In genomic region chr2:3670376-3670775, GRCh38 we compare ENCODE assay signal across 16 cellular contexts. TPM values are rescaled to one million over a fixed set of nuclear protein-coding genes. Genes with fewer than 3 reads are reported as not detected.
DNase-seq lines count a peak whose midpoint lies in the region; ATAC-seq and TF ChIP-seq lines count a peak whose summit lies in the region.
"Had no signal": no experiment of that assay in that cellular context is flagged by ENCODE, and none has a peak within 500 bp of the region (broad histone marks: within the 10 kb centered on the region; RNA-seq: fewer than 3 reads in every experiment).

No MANE protein-coding gene starts in this region.

- H2BK5ac ChIP-seq in neuronal stem cell (ENCODE audit: low read length), result no peak overlapping the region

- H3K4ac ChIP-seq in neuronal stem cell (ENCODE audit: low read length), result no peak overlapping the region

- H3K27ac ChIP-seq in colonic mucosa, result no peak overlapping the region
- H3K27ac ChIP-seq in neuronal stem cell (replicated peaks; ENCODE audit: low read length), result no peak overlapping the region
- H3K27ac ChIP-seq in upper lobe of right lung, result no peak overlapping the region
- H3K27ac ChIP-seq in osteoblast (ENCODE audit: low read depth, low read length), result no peak overlapping the region
- H3K27ac ChIP-seq: BLaER1 treated with 17β-estradiol and CSF1 and Interleukin-3, amounts not matched to agents 10 nM and 100 nM had no signal

- H2AK5ac ChIP-seq in neuronal stem cell (ENCODE audit: low read depth, low read length), result no peak overlapping the region

- intact Hi-C loops in colonic mucosa (cut with DNase I), result no loop called here
- intact Hi-C loops in upper lobe of right lung (cut with DNase I), result no loop called here

- no peak overlapping the region for H4K91ac ChIP-seq in neuronal stem cell (ENCODE audit: low read depth, low read length, poor library complexity)

- H3K27me3 ChIP-seq in colonic mucosa, result no peaks in the 10 kb centered on the region
- no peaks in the 10 kb centered on the region for H3K27me3 ChIP-seq in neuronal stem cell (ENCODE audit: control insufficient read depth in 3 of 3, insufficient read depth in 3 of 3, low read depth in 1 of 3, low read length in 3 of 3)
- H3K27me3 ChIP-seq in upper lobe of right lung, result no peaks in the 10 kb centered on the region
- H3K27me3 ChIP-seq in osteoblast (ENCODE audit: insufficient read depth, low read length), result no peaks in the 10 kb centered on the region
- H3K27me3 ChIP-seq: BLaER1 treated with 17β-estradiol and CSF1 and Interleukin-3, amounts not matched to agents 10 nM and 100 nM had no signal

- H4K20me1 ChIP-seq in osteoblast (ENCODE audit: insufficient read depth, low read length), result no peaks in the 10 kb centered on the region
- H4K20me1 ChIP-seq: BLaER1 treated with 17β-estradiol and CSF1 and Interleukin-3, amounts not matched to agents 10 nM and 100 nM had no signal

- no peak overlapping the region for H2BK12ac ChIP-seq in neuronal stem cell (ENCODE audit: low read length)

- H4K8ac ChIP-seq in neuronal stem cell (ENCODE audit: low read depth, low read length), result no peak overlapping the region

- ATAC-seq in upper lobe of right lung (no peak), HG02610 (IDR thresholded peaks at IDR 0.05; ENCODE audit: unreplicated experiment) (no peak)

- no peaks in the 10 kb centered on the region for H3K79me2 ChIP-seq in osteoblast (ENCODE audit: insufficient read depth, low read length)

- H2AFZ ChIP-seq in neuronal stem cell (ENCODE audit: low read length) (no peak overlapping the region), osteoblast (ENCODE audit: low read length) (no peak overlapping the region)

- WGBS in neuronal stem cell (ENCODE audit: extremely low coverage in 2 of 2, insufficient read length in 2 of 2, insufficient replicate concordance in 1 of 2), 2 donors, result no CpG with 5 or more reads among the region's 15 CpGs

- H3K18ac ChIP-seq in neuronal stem cell (ENCODE audit: low read length), result peak overlapping the region; percentile 64

- H3K79me1 ChIP-seq in neuronal stem cell (ENCODE audit: low read depth, low read length), result no peaks in the 10 kb centered on the region

- H3K9ac ChIP-seq in colonic mucosa (ENCODE audit: low read depth in 2 of 2, low read length in 2 of 2) (no peak overlapping the region), neuronal stem cell (ENCODE audit: low read depth, low read length, poor library complexity) (no peak overlapping the region)
- H3K9ac ChIP-seq: BLaER1 treated with 17β-estradiol and CSF1 and Interleukin-3, amounts not matched to agents 10 nM and 100 nM had no signal

- H2BK120ac ChIP-seq in neuronal stem cell (ENCODE audit: low read depth, low read length), result no peak overlapping the region

- H3K36me3 ChIP-seq in colonic mucosa, result no peaks in the 10 kb centered on the region
- no peaks in the 10 kb centered on the region for H3K36me3 ChIP-seq in neuronal stem cell (replicated peaks in 1 of 2; ENCODE audit: control insufficient read depth in 2 of 2, insufficient read depth in 2 of 2, low read length in 2 of 2)
- no peaks in the 10 kb centered on the region for H3K36me3 ChIP-seq in upper lobe of right lung
- no peaks in the 10 kb centered on the region for H3K36me3 ChIP-seq in osteoblast (ENCODE audit: insufficient read depth, low read length)
- H3K36me3 ChIP-seq: BLaER1 treated with 17β-estradiol and CSF1 and Interleukin-3, amounts not matched to agents 10 nM and 100 nM had no signal

- no peak overlapping the region for H3K23ac ChIP-seq in neuronal stem cell (ENCODE audit: low read depth, low read length, poor library complexity)

- H3K9me3 ChIP-seq in colonic mucosa, result no peaks in the 10 kb centered on the region
- H3K9me3 ChIP-seq in neuronal stem cell (replicated peaks in 1 of 2; ENCODE audit: control insufficient read depth in 2 of 2, insufficient read depth in 1 of 2, low read depth in 1 of 2, low read length in 2 of 2), result no peaks in the 10 kb centered on the region
- no peaks in the 10 kb centered on the region for H3K9me3 ChIP-seq in upper lobe of right lung
- no peaks in the 10 kb centered on the region for H3K9me3 ChIP-seq in osteoblast (ENCODE audit: low read depth, low read length)

- DNase-seq in activated effector memory CD4-positive, alpha-beta T cell treated with anti-CD3 and anti-CD28 coated beads, Interleukin-2, amount 50 U/mL, for 16 hours, result peak; percentile 31
- no peak for DNase-seq in activated effector memory CD4-positive, alpha-beta T cell treated with Interleukin-2 at 50 U/mL for 16 hours
- peak; percentile 9 for DNase-seq in colonic mucosa
- DNase-seq in neuronal stem cell (ENCODE audit: low spot score), result no peak
- peak; percentile 46 for DNase-seq in upper lobe of right lung
- DNase-seq in NCI-H187 treated with DMSO at 0.1 percent for 48 hours (lab: John Stamatoyannopoulos, UW), result no peak
- DNase-seq in osteoblast (ENCODE audit: insufficient read length, low spot score, missing footprints), result no peak
- DNase-seq: 8988T; AML-193; Calu3; CD4-positive, alpha-beta T cell; DMS 273 treated with DMSO at 0.1 percent for 48 hours had no signal

- H3K4me3 ChIP-seq in colonic mucosa, result no peak overlapping the region
- H3K4me3 ChIP-seq in neuronal stem cell (ENCODE audit: low read length in 2 of 2), result no peak overlapping the region
- no peak overlapping the region for H3K4me3 ChIP-seq in upper lobe of right lung
- no peak overlapping the region for H3K4me3 ChIP-seq in osteoblast (ENCODE audit: insufficient read depth, low read length)
- H3K4me3 ChIP-seq: BLaER1 treated with 17β-estradiol and CSF1 and Interleukin-3, amounts not matched to agents 10 nM and 100 nM had no signal

- no peak overlapping the region for H3K14ac ChIP-seq in neuronal stem cell (ENCODE audit: low read length)

- H3K4me1 ChIP-seq in colonic mucosa, result no peaks in the 10 kb centered on the region
- no peaks in the 10 kb centered on the region for H3K4me1 ChIP-seq in neuronal stem cell (ENCODE audit: control insufficient read depth in 2 of 2, insufficient read depth in 1 of 2, low read depth in 1 of 2, low read length in 2 of 2)
- H3K4me1 ChIP-seq in upper lobe of right lung, result no peaks in the 10 kb centered on the region
- H3K4me1 ChIP-seq in osteoblast (ENCODE audit: insufficient read depth, low read length), result no peaks in the 10 kb centered on the region

- no peak overlapping the region for H2BK15ac ChIP-seq in neuronal stem cell (ENCODE audit: low read length)

- TF ChIP-seq CTCF in colonic mucosa (IDR thresholded peaks at IDR 0.05) (no peak), upper lobe of right lung (IDR thresholded peaks at IDR 0.05) (no peak), osteoblast (IDR thresholded peaks at IDR 0.05; ENCODE audit: extremely low read depth, low read depth, low read length) (no peak)

- H3K4me2 ChIP-seq in neuronal stem cell (ENCODE audit: insufficient read depth, low read length, poor library complexity, severe bottlenecking) (no peak overlapping the region), osteoblast (ENCODE audit: insufficient read depth, low read length) (no peak overlapping the region)
- H3K4me2 ChIP-seq: BLaER1 treated with 17β-estradiol and CSF1 and Interleukin-3, amounts not matched to agents 10 nM and 100 nM had no signal

RNA-seq across cellular contexts. Expression of gene ALLC, which starts 12.4 kb away (rescaled TPM):
- total RNA-seq in colonic mucosa, result not detected
- polyA plus RNA-seq in neuronal stem cell (2013, experiment 1 of 2), result not detected
- 0.08 TPM for polyA plus RNA-seq in neuronal stem cell (2013, experiment 2 of 2)
- total RNA-seq in upper lobe of right lung, result not detected
- not detected in 2 replicates for total RNA-seq in osteoblast
- total RNA-seq: Calu3; CD4-positive, alpha-beta T cell; H4 had no signal

RNA-seq across cellular contexts. Expression of gene DCDC2C, which starts 33.0 kb away (rescaled TPM):
- not detected for total RNA-seq in colonic mucosa
- polyA plus RNA-seq in neuronal stem cell (2013, experiment 1 of 2), result not detected
- not detected for polyA plus RNA-seq in neuronal stem cell (2013, experiment 2 of 2)
- not detected for total RNA-seq in upper lobe of right lung
- not detected in 2 replicates for total RNA-seq in osteoblast
- total RNA-seq: Calu3; CD4-positive, alpha-beta T cell; Daoy; H4 had no signal

Comparison
In these comparisons a context has a peak if more than half of its experiments do, and no peak if none do; other contexts are left out.
1. DNase-seq: peak in activated effector memory CD4-positive, alpha-beta T cell treated with anti-CD3 and anti-CD28 coated beads, Interleukin-2, amount 50 U/mL, for 16 hours (single experiment), colonic mucosa (single experiment) and upper lobe of right lung (single experiment); none in activated effector memory CD4-positive, alpha-beta T cell treated with Interleukin-2 at 50 U/mL for 16 hours (single experiment), neuronal stem cell (single experiment), NCI-H187 treated with DMSO at 0.1 percent for 48 hours (single experiment) and osteoblast (single experiment).